Comparison of ENCODE assay signal across 18 cellular contexts in the genomic region with DNA sequence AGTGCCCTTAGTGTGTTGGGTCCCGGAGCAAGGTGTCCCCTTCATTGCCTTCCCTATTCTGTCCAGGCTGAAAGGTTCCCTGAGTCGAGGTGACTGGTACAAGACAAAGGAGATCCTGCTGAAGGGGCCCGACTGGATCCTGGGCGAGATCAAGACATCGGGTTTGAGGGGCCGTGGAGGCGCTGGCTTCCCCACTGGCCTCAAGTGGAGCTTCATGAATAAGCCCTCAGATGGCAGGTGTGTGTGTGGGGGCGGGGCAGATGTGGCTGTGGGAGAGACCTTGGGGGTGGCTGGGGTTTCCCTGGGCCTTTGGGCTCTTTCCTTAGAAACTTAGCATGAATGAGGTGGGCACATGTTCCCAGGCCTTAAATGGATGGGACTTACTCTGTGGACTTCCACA. TPM values are rescaled to one million over a fixed set of nuclear protein-coding genes. Genes with fewer than 3 reads are reported as not detected.
DNase-seq lines count a peak whose midpoint lies in the region; ATAC-seq and TF ChIP-seq lines count a peak whose summit lies in the region.
"Had no signal": no experiment of that assay in that cellular context is flagged by ENCODE, and none has a peak within 500 bp of the region (broad histone marks: within the 10 kb centered on the region; RNA-seq: fewer than 3 reads in every experiment).

No MANE protein-coding gene starts in this region.

- peak overlapping the region; percentile 94 for H3K27ac Mint-ChIP-seq in activated CD4-positive, alpha-beta T cell treated with anti-CD3 and anti-CD28 coated beads, Interleukin-2, amount 10 ng/mL, durations not matched to agents 24 days and 14 days
- no peak overlapping the region for H3K27ac Mint-ChIP-seq in GM23338
- no peak overlapping the region for H3K27ac Mint-ChIP-seq in activated T-helper 2 cell treated with anti-CD3 and anti-CD28 coated beads, Interferon-gamma antibody, Interleukin-2, Interleukin-4, amounts not matched to agents 10 μg/mL and 5 μg/mL and 100 μg/mL, durations not matched to agents 14 hours and 24 hours and 36 hours
- H3K27ac Mint-ChIP-seq in natural killer cell treated with Interleukin-12 subunit alpha and Interleukin-12 subunit beta and Interleukin-15 and Interleukin-18, amount 100 ng/mL, for 72 hours, result peak overlapping the region; percentile 44 to 54

- H3K4me3 ChIP-seq in GM23338, result no peak overlapping the region
- no peak overlapping the region for H3K4me3 ChIP-seq in ovary
- no peak overlapping the region for H3K4me3 ChIP-seq in tibial nerve
- H3K4me3 ChIP-seq: thyroid gland had no signal

- H3K9me3 ChIP-seq in ovary (no peaks in the 10 kb centered on the region), tibial nerve (no peaks in the 10 kb centered on the region)
- H3K9me3 ChIP-seq: thyroid gland had no signal

- H3K79me2 ChIP-seq in GM23338 (replicated peaks; ENCODE audit: insufficient read depth), result peaks cover 9% of the 10 kb centered on the region; the same call in 1 of the 2 replicates

- no peaks in the 10 kb centered on the region for H4K20me1 ChIP-seq in GM23338 (replicated peaks; ENCODE audit: insufficient read depth)

- TF ChIP-seq CTCF in GM23338 (conservative IDR thresholded peaks at IDR 0.05; ENCODE audit: low read depth in 2 of 2) (no peak), ovary (IDR thresholded peaks at IDR 0.05) (no peak), tibial nerve (IDR thresholded peaks at IDR 0.05) (no peak)

- ATAC-seq in GM23338 (no peak), GM18861 (IDR thresholded peaks at IDR 0.05; ENCODE audit: unreplicated experiment) (no peak)
- no peak for ATAC-seq in natural killer cell treated with Interleukin-12 subunit alpha and Interleukin-12 subunit beta and Interleukin-15 and Interleukin-18, amount 100 ng/mL, for 72 hours
- ATAC-seq: left cardiac atrium, SK-N-SH treated with all-trans-retinoic acid at 6 μM for 48 hours had no signal

- DNase-seq in activated CD4-positive, alpha-beta T cell treated with anti-CD3 and anti-CD28 coated beads, Interleukin-2, amount 10 ng/mL, durations not matched to agents 24 days and 14 days, result no peak
- no peak for DNase-seq in activated CD4-positive, alpha-beta T cell treated with anti-CD3 and anti-CD28 coated beads, Interleukin-2, amount 50 U/mL, for 4 hours
- DNase-seq in GM23338 (ENCODE audit: low spot score) (no peak), ovary (no peak), tibial nerve (ENCODE audit: low spot score in 2 of 2) (no peak)
- DNase-seq in activated T-helper 2 cell treated with anti-CD3 and anti-CD28 coated beads, Interferon-gamma antibody, Interleukin-2, Interleukin-4, amounts not matched to agents 10 μg/mL and 5 μg/mL and 100 μg/mL, durations not matched to agents 14 hours and 24 hours and 36 hours (ENCODE audit: low spot score), result no peak
- no peak for DNase-seq in natural killer cell treated with Interleukin-12 subunit alpha and Interleukin-12 subunit beta and Interleukin-15 and Interleukin-18, amount 100 ng/mL, for 72 hours (ENCODE audit: low spot score)
- DNase-seq: Calu3, dorsolateral prefrontal cortex, hypothalamus, left cardiac atrium, NCI-H187, NCI-H524 treated with DMSO at 0.1 percent for 48 hours, OCI-M1, thyroid gland had no signal

- peak overlapping the region; percentile 95 for H3K4me3 Mint-ChIP-seq in activated CD4-positive, alpha-beta T cell treated with anti-CD3 and anti-CD28 coated beads, Interleukin-2, amount 10 ng/mL, durations not matched to agents 24 days and 14 days
- H3K4me3 Mint-ChIP-seq in GM23338, result peak overlapping the region; percentile 91; the same call in 2 of the 3 replicates
- peak overlapping the region; percentile 88 for H3K4me3 Mint-ChIP-seq in activated T-helper 2 cell treated with anti-CD3 and anti-CD28 coated beads, Interferon-gamma antibody, Interleukin-2, Interleukin-4, amounts not matched to agents 10 μg/mL and 5 μg/mL and 100 μg/mL, durations not matched to agents 14 hours and 24 hours and 36 hours (ENCODE audit: low read depth)
- H3K4me3 Mint-ChIP-seq in natural killer cell treated with Interleukin-12 subunit alpha and Interleukin-12 subunit beta and Interleukin-15 and Interleukin-18, amount 100 ng/mL, for 72 hours, result peak overlapping the region; percentile 25

- H3K4me1 ChIP-seq in GM23338 (ENCODE audit: insufficient read depth), result peaks cover 17% of the 10 kb centered on the region
- H3K4me1 ChIP-seq in ovary (ENCODE audit: insufficient read depth), result peaks cover 8% of the 10 kb centered on the region
- peaks cover 0 to 24% (median 8%) of the 10 kb centered on the region in 4 donors for H3K4me1 ChIP-seq in tibial nerve

- H3K4me1 Mint-ChIP-seq in activated CD4-positive, alpha-beta T cell treated with anti-CD3 and anti-CD28 coated beads, Interleukin-2, amount 10 ng/mL, durations not matched to agents 24 days and 14 days, result peaks cover 20% of the 10 kb centered on the region
- peaks cover 14% of the 10 kb centered on the region for H3K4me1 Mint-ChIP-seq in GM23338
- peaks cover 12% of the 10 kb centered on the region for H3K4me1 Mint-ChIP-seq in activated T-helper 2 cell treated with anti-CD3 and anti-CD28 coated beads, Interferon-gamma antibody, Interleukin-2, Interleukin-4, amounts not matched to agents 10 μg/mL and 5 μg/mL and 100 μg/mL, durations not matched to agents 14 hours and 24 hours and 36 hours (ENCODE audit: low read depth)
- peaks cover 15 to 25% of the 10 kb centered on the region in 2 donors for H3K4me1 Mint-ChIP-seq in natural killer cell treated with Interleukin-12 subunit alpha and Interleukin-12 subunit beta and Interleukin-15 and Interleukin-18, amount 100 ng/mL, for 72 hours (ENCODE audit: low read depth in 2 of 2)

- H3F3A ChIP-seq in GM23338 (replicated peaks; ENCODE audit: low read depth), result no peaks in the 10 kb centered on the region

- H3K27me3 ChIP-seq in GM23338 (ENCODE audit: insufficient read depth), result no peaks in the 10 kb centered on the region
- no peaks in the 10 kb centered on the region for H3K27me3 ChIP-seq in ovary
- H3K27me3 ChIP-seq in tibial nerve, result no peaks in the 10 kb centered on the region
- H3K27me3 ChIP-seq: dorsolateral prefrontal cortex, thyroid gland had no signal

- H3K9me2 ChIP-seq in GM23338 (ENCODE audit: insufficient read depth), result no peaks in the 10 kb centered on the region

- TF ChIP-seq EP300 in ovary (IDR thresholded peaks at IDR 0.05), result no peak
- TF ChIP-seq EP300 in tibial nerve (IDR thresholded peaks at IDR 0.05), result no peak

- WGBS in ovary, 3 donors, result 83 to 89% (median 88%) methylated on average over 8 of the region's 8 CpGs
- 90 to 93% methylated on average over 8 of the region's 8 CpGs for WGBS in tibial nerve, 2 donors

- no peak overlapping the region for H3K27ac ChIP-seq in GM23338 (ENCODE audit: low read depth)
- no peak overlapping the region for H3K27ac ChIP-seq in ovary
- no peak overlapping the region for H3K27ac ChIP-seq in tibial nerve
- H3K27ac ChIP-seq: thyroid gland had no signal

- H3K4me2 ChIP-seq in GM23338, result no peak overlapping the region

- intact Hi-C loops in activated CD4-positive, alpha-beta T cell treated with anti-CD3 and anti-CD28 coated beads, Interleukin-2, amount 10 ng/mL, durations not matched to agents 24 days and 14 days (cut with micrococcal nuclease), result loop anchor here (10.0 kb wide), 1 partner anchor 184 kb away; a partner anchor contains a TSS
- intact Hi-C loops in activated T-helper 2 cell treated with anti-CD3 and anti-CD28 coated beads, Interferon-gamma antibody, Interleukin-2, Interleukin-4, amounts not matched to agents 10 μg/mL and 5 μg/mL and 100 μg/mL, durations not matched to agents 14 hours and 24 hours and 36 hours (cut with micrococcal nuclease), result loop anchor here (5.0 kb wide), 1 partner anchor 36 kb away; no protein-coding TSS in a partner anchor
- intact Hi-C loops in ovary (cut with DNase I), result no loop called here

- H3K36me3 ChIP-seq in GM23338 (ENCODE audit: insufficient read depth), result no peaks in the 10 kb centered on the region
- H3K36me3 ChIP-seq in ovary, result no peaks in the 10 kb centered on the region
- peaks cover 0 to 50% (median 9%) of the 10 kb centered on the region in 3 donors for H3K36me3 ChIP-seq in tibial nerve

- peaks cover 33% of the 10 kb centered on the region for H3K36me3 Mint-ChIP-seq in activated CD4-positive, alpha-beta T cell treated with anti-CD3 and anti-CD28 coated beads, Interleukin-2, amount 10 ng/mL, durations not matched to agents 24 days and 14 days (ENCODE audit: low read depth)
- H3K36me3 Mint-ChIP-seq in GM23338 (ENCODE audit: low read depth), result peaks cover 29% of the 10 kb centered on the region
- H3K36me3 Mint-ChIP-seq in activated T-helper 2 cell treated with anti-CD3 and anti-CD28 coated beads, Interferon-gamma antibody, Interleukin-2, Interleukin-4, amounts not matched to agents 10 μg/mL and 5 μg/mL and 100 μg/mL, durations not matched to agents 14 hours and 24 hours and 36 hours (ENCODE audit: low read depth), result peaks cover 36% of the 10 kb centered on the region
- peaks cover 5% of the 10 kb centered on the region for H3K36me3 Mint-ChIP-seq in natural killer cell treated with Interleukin-12 subunit alpha and Interleukin-12 subunit beta and Interleukin-15 and Interleukin-18, amount 100 ng/mL, for 72 hours

- no peak overlapping the region for H2AFZ ChIP-seq in GM23338

- H3K27me3 Mint-ChIP-seq in activated CD4-positive, alpha-beta T cell treated with anti-CD3 and anti-CD28 coated beads, Interleukin-2, amount 10 ng/mL, durations not matched to agents 24 days and 14 days, result no peaks in the 10 kb centered on the region
- H3K27me3 Mint-ChIP-seq in GM23338 (ENCODE audit: insufficient read depth, low read depth, poor library complexity), result peaks cover 3% of the 10 kb centered on the region
- peaks cover 1% of the 10 kb centered on the region for H3K27me3 Mint-ChIP-seq in activated T-helper 2 cell treated with anti-CD3 and anti-CD28 coated beads, Interferon-gamma antibody, Interleukin-2, Interleukin-4, amounts not matched to agents 10 μg/mL and 5 μg/mL and 100 μg/mL, durations not matched to agents 14 hours and 24 hours and 36 hours (ENCODE audit: low read depth)
- no peaks in the 10 kb centered on the region for H3K27me3 Mint-ChIP-seq in natural killer cell treated with Interleukin-12 subunit alpha and Interleukin-12 subunit beta and Interleukin-15 and Interleukin-18, amount 100 ng/mL, for 72 hours

- no peak for TF ChIP-seq POLR2A in ovary (IDR thresholded peaks at IDR 0.05)
- TF ChIP-seq POLR2A in tibial nerve (IDR thresholded peaks at IDR 0.05), result no peak

- no peaks in the 10 kb centered on the region for H3K9me3 Mint-ChIP-seq in activated CD4-positive, alpha-beta T cell treated with anti-CD3 and anti-CD28 coated beads, Interleukin-2, amount 10 ng/mL, durations not matched to agents 24 days and 14 days
- no peaks in the 10 kb centered on the region; the same call in 2 of the 3 replicates for H3K9me3 Mint-ChIP-seq in GM23338
- H3K9me3 Mint-ChIP-seq in activated T-helper 2 cell treated with anti-CD3 and anti-CD28 coated beads, Interferon-gamma antibody, Interleukin-2, Interleukin-4, amounts not matched to agents 10 μg/mL and 5 μg/mL and 100 μg/mL, durations not matched to agents 14 hours and 24 hours and 36 hours, result no peaks in the 10 kb centered on the region
- no peaks in the 10 kb centered on the region for H3K9me3 Mint-ChIP-seq in natural killer cell treated with Interleukin-12 subunit alpha and Interleukin-12 subunit beta and Interleukin-15 and Interleukin-18, amount 100 ng/mL, for 72 hours

RNA-seq across cellular contexts. Expression of a gene that starts 1.8 kb away (rescaled TPM):
- total RNA-seq in activated CD4-positive, alpha-beta T cell treated with anti-CD3 and anti-CD28 coated beads, Interleukin-2, amount 10 ng/mL, durations not matched to agents 24 days and 14 days, result 304 and 321 TPM in 2 replicates
- 202 and 241 TPM in 2 replicates for total RNA-seq in GM23338 (2014; rRNA removed; shearing (Covaris generic))
- polyA plus RNA-seq in GM23338 (2016; fragmentation: Nextera tagmentation; extraction: Ambion mirVana) (98.6 and 104 TPM in 2 replicates), ovary (100 to 1,000 TPM in 1 of 2 donors, 10 to 100 TPM in 1; 47.7 to 133 TPM)
- 237 and 242 TPM in 2 replicates for total RNA-seq in activated T-helper 2 cell treated with anti-CD3 and anti-CD28 coated beads, Interferon-gamma antibody, Interleukin-2, Interleukin-4, amounts not matched to agents 10 μg/mL and 5 μg/mL and 100 μg/mL, durations not matched to agents 14 hours and 24 hours and 36 hours
- 100 to 1,000 TPM; 246 to 381 TPM for total RNA-seq in natural killer cell treated with Interleukin-12 subunit alpha and Interleukin-12 subunit beta and Interleukin-15 and Interleukin-18, amount 100 ng/mL, for 72 hours
- total RNA-seq in ovary (100 to 1,000 TPM; 143 to 184 (median 169) TPM), tibial nerve (100 to 1,000 TPM; 282 to 357 (median 323) TPM)

RNA-seq across cellular contexts. Expression of a gene that starts 21.3 kb away (rescaled TPM):
- total RNA-seq in activated CD4-positive, alpha-beta T cell treated with anti-CD3 and anti-CD28 coated beads, Interleukin-2, amount 10 ng/mL, durations not matched to agents 24 days and 14 days, result 22.2 and 22.6 TPM in 2 replicates
- total RNA-seq in GM23338 (2014; rRNA removed; shearing (Covaris generic)), result 5.0 and 6.6 TPM in 2 replicates
- 15.1 and 16.4 TPM in 2 replicates for polyA plus RNA-seq in GM23338 (2016; fragmentation: Nextera tagmentation; extraction: Ambion mirVana)
- total RNA-seq in activated T-helper 2 cell treated with anti-CD3 and anti-CD28 coated beads, Interferon-gamma antibody, Interleukin-2, Interleukin-4, amounts not matched to agents 10 μg/mL and 5 μg/mL and 100 μg/mL, durations not matched to agents 14 hours and 24 hours and 36 hours, result 22.2 and 27.9 TPM in 2 replicates
- 10 to 100 TPM in 1 of 2 donors, 1 to 10 TPM in 1; 9.9 to 11.5 TPM for total RNA-seq in natural killer cell treated with Interleukin-12 subunit alpha and Interleukin-12 subunit beta and Interleukin-15 and Interleukin-18, amount 100 ng/mL, for 72 hours
- total RNA-seq in ovary, result 10 to 100 TPM in 1 of 7 donors, 1 to 10 TPM in 6; 5.0 to 10.5 (median 8.1) TPM
- 1 to 10 TPM in 1 of 2 donors, not detected in 1; 5.7 TPM for polyA plus RNA-seq in ovary
- 10 to 100 TPM; 11.0 to 21.3 (median 20.0) TPM for total RNA-seq in tibial nerve

RNA-seq across cellular contexts. Expression of a gene that starts 24.9 kb away (rescaled TPM):
- total RNA-seq in activated CD4-positive, alpha-beta T cell treated with anti-CD3 and anti-CD28 coated beads, Interleukin-2, amount 10 ng/mL, durations not matched to agents 24 days and 14 days, result 305 and 312 TPM in 2 replicates
- total RNA-seq in GM23338 (2014; rRNA removed; shearing (Covaris generic)), result 1,021 and 1,776 TPM in 2 replicates
- polyA plus RNA-seq in GM23338 (2016; fragmentation: Nextera tagmentation; extraction: Ambion mirVana), result 1,881 and 1,914 TPM in 2 replicates
- 339 and 344 TPM in 2 replicates for total RNA-seq in activated T-helper 2 cell treated with anti-CD3 and anti-CD28 coated beads, Interferon-gamma antibody, Interleukin-2, Interleukin-4, amounts not matched to agents 10 μg/mL and 5 μg/mL and 100 μg/mL, durations not matched to agents 14 hours and 24 hours and 36 hours
- 100 to 1,000 TPM; 539 to 557 TPM for total RNA-seq in natural killer cell treated with Interleukin-12 subunit alpha and Interleukin-12 subunit beta and Interleukin-15 and Interleukin-18, amount 100 ng/mL, for 72 hours
- total RNA-seq in ovary, result 1,000 to 10,000 TPM in 1 of 7 donors, 100 to 1,000 TPM in 6; 358 to 1,321 (median 474) TPM
- 100 to 1,000 TPM; 189 to 444 TPM for polyA plus RNA-seq in ovary
- total RNA-seq in tibial nerve, result 1,000 to 10,000 TPM in 1 of 4 donors, 100 to 1,000 TPM in 3; 631 to 1,055 (median 774) TPM

RNA-seq across cellular contexts. Expression of a gene that starts 31.1 kb away (rescaled TPM):
- not detected in 2 replicates for total RNA-seq in activated CD4-positive, alpha-beta T cell treated with anti-CD3 and anti-CD28 coated beads, Interleukin-2, amount 10 ng/mL, durations not matched to agents 24 days and 14 days
- 0.10 TPM in 1 of 2 replicates, not detected in the other for total RNA-seq in GM23338 (2014; rRNA removed; shearing (Covaris generic))
- not detected in 2 replicates for polyA plus RNA-seq in GM23338 (2016; fragmentation: Nextera tagmentation; extraction: Ambion mirVana)
- total RNA-seq in activated T-helper 2 cell treated with anti-CD3 and anti-CD28 coated beads, Interferon-gamma antibody, Interleukin-2, Interleukin-4, amounts not matched to agents 10 μg/mL and 5 μg/mL and 100 μg/mL, durations not matched to agents 14 hours and 24 hours and 36 hours, result not detected in 2 replicates
- total RNA-seq in natural killer cell treated with Interleukin-12 subunit alpha and Interleukin-12 subunit beta and Interleukin-15 and Interleukin-18, amount 100 ng/mL, for 72 hours, result not detected
- not detected for total RNA-seq in ovary
- not detected for polyA plus RNA-seq in ovary
- not detected for total RNA-seq in tibial nerve
- total RNA-seq: Calu3, fibroblast of lung, left cardiac atrium, thyroid gland had no signal
- polyA plus RNA-seq: fibroblast of lung had no signal

RNA-seq across cellular contexts. Expression of a gene that starts 42.0 kb away (rescaled TPM):
- 0.14 TPM in 1 of 2 replicates, not detected in the other for total RNA-seq in activated CD4-positive, alpha-beta T cell treated with anti-CD3 and anti-CD28 coated beads, Interleukin-2, amount 10 ng/mL, durations not matched to agents 24 days and 14 days
- total RNA-seq in GM23338 (2014; rRNA removed; shearing (Covaris generic)), result 0.31 and 0.87 TPM in 2 replicates
- polyA plus RNA-seq in GM23338 (2016; fragmentation: Nextera tagmentation; extraction: Ambion mirVana), result not detected in 2 replicates
- 0.14 TPM in 2 replicates for total RNA-seq in activated T-helper 2 cell treated with anti-CD3 and anti-CD28 coated beads, Interferon-gamma antibody, Interleukin-2, Interleukin-4, amounts not matched to agents 10 μg/mL and 5 μg/mL and 100 μg/mL, durations not matched to agents 14 hours and 24 hours and 36 hours
- not detected for total RNA-seq in natural killer cell treated with Interleukin-12 subunit alpha and Interleukin-12 subunit beta and Interleukin-15 and Interleukin-18, amount 100 ng/mL, for 72 hours
- under 1 TPM in 2 of 7 donors, not detected in 5; 0.24 to 0.25 TPM for total RNA-seq in ovary
- polyA plus RNA-seq in ovary, result under 1 TPM in 1 of 2 donors, not detected in 1; 0.07 TPM
- under 1 TPM in 1 of 4 donors, not detected in 3; 0.44 TPM for total RNA-seq in tibial nerve
- total RNA-seq: fibroblast of lung, left cardiac atrium, thyroid gland had no signal
- polyA plus RNA-seq: fibroblast of lung had no signal

Comparison
In these comparisons a context has a peak if more than half of its experiments do, and no peak if none do; other contexts are left out.
1. H3K27ac Mint-ChIP-seq: peak in activated CD4-positive, alpha-beta T cell treated with anti-CD3 and anti-CD28 coated beads, Interleukin-2, amount 10 ng/mL, durations not matched to agents 24 days and 14 days (single experiment) and natural killer cell treated with Interleukin-12 subunit alpha and Interleukin-12 subunit beta and Interleukin-15 and Interleukin-18, amount 100 ng/mL, for 72 hours (2 of 2); none in GM23338 (single experiment) and activated T-helper 2 cell treated with anti-CD3 and anti-CD28 coated beads, Interferon-gamma antibody, Interleukin-2, Interleukin-4, amounts not matched to agents 10 μg/mL and 5 μg/mL and 100 μg/mL, durations not matched to agents 14 hours and 24 hours and 36 hours (single experiment).
2. H3K4me3 Mint-ChIP-seq: peak in every context shown above with its lines; median percentile 95 in activated CD4-positive, alpha-beta T cell treated with anti-CD3 and anti-CD28 coated beads, Interleukin-2, amount 10 ng/mL, durations not matched to agents 24 days and 14 days; 91 in GM23338; 88 in activated T-helper 2 cell treated with anti-CD3 and anti-CD28 coated beads, Interferon-gamma antibody, Interleukin-2, Interleukin-4, amounts not matched to agents 10 μg/mL and 5 μg/mL and 100 μg/mL, durations not matched to agents 14 hours and 24 hours and 36 hours; 25 in natural killer cell treated with Interleukin-12 subunit alpha and Interleukin-12 subunit beta and Interleukin-15 and Interleukin-18, amount 100 ng/mL, for 72 hours.
3. intact Hi-C loops: an anchor here in activated CD4-positive, alpha-beta T cell treated with anti-CD3 and anti-CD28 coated beads, Interleukin-2, amount 10 ng/mL, durations not matched to agents 24 days and 14 days (10.0 kb wide) and activated T-helper 2 cell treated with anti-CD3 and anti-CD28 coated beads, Interferon-gamma antibody, Interleukin-2, Interleukin-4, amounts not matched to agents 10 μg/mL and 5 μg/mL and 100 μg/mL, durations not matched to agents 14 hours and 24 hours and 36 hours (5.0 kb wide); none called in ovary.